ENCODE assay signal across 8 cellular contexts in genomic region chr11:134139873-134140331, GRCh38.
DNase-seq lines count a peak whose midpoint lies in the region; ATAC-seq and TF ChIP-seq lines count a peak whose summit lies in the region.

No MANE protein-coding gene starts in this region.

- peak; percentile 85 for TF ChIP-seq CTCF in BJ (IDR thresholded peaks at IDR 0.05; ENCODE audit: insufficient read depth, low read depth, low read length)
- TF ChIP-seq CTCF in RWPE1 (conservative IDR thresholded peaks at IDR 0.05; ENCODE audit: low read depth), result peak; percentile 85

- POLR2A ChIA-PET in BJ (lab: Charles Lee) (no interaction called here), RWPE1 (lab: Yijun Ruan, JAX; ENCODE audit: low non-redundant PET) (no interaction called here)

- 0 out of 2 replicates have a peak, but pooled peaks cover 4% of the 10 kb centered on the region for H3K36me3 ChIP-seq in BJ (ENCODE audit: control insufficient read depth, insufficient read depth, low read length)
- H3K36me3 ChIP-seq in Karpas-422 (ENCODE audit: insufficient read depth, low read length), result no peaks in the 10 kb centered on the region

- H3K27ac ChIP-seq in Karpas-422 (ENCODE audit: low read length) (no peak overlapping the region), RWPE1 (no peak overlapping the region)

- DNase-seq in BJ (ENCODE audit: low read depth) (peak; percentile 27), Karpas-422 (peak; percentile 79), RWPE1 (ENCODE audit: low spot score) (peak; percentile 67), astrocyte of the hippocampus (ENCODE audit: low read depth, low spot score) (peak; percentile 87), hippocampal formation (lab: John Stamatoyannopoulos, UW) (peak; percentile 82 to 95), renal cortical epithelial cell (ENCODE audit: low read depth) (peak; percentile 79)

- no peak overlapping the region for H3K4me2 ChIP-seq in Karpas-422 (ENCODE audit: low read depth, low read length, poor library complexity, severe bottlenecking)

- H3K9me2 ChIP-seq in Karpas-422 (replicated peaks; ENCODE audit: insufficient read depth, low read length), result no peaks in the 10 kb centered on the region

- ATAC-seq in GM18861 (IDR thresholded peaks at IDR 0.05; ENCODE audit: unreplicated experiment) (peak; percentile 67), HG03457 (IDR thresholded peaks at IDR 0.05; ENCODE audit: unreplicated experiment) (no peak)

- no peaks in the 10 kb centered on the region for H4K20me1 ChIP-seq in Karpas-422 (ENCODE audit: insufficient read depth, low read depth, low read length)

- no peaks in the 10 kb centered on the region for H3K4me1 ChIP-seq in Karpas-422 (ENCODE audit: low read length)

- no peaks in the 10 kb centered on the region for H3K79me2 ChIP-seq in Karpas-422 (ENCODE audit: low read length)

- no peak overlapping the region for H2AFZ ChIP-seq in Karpas-422 (ENCODE audit: low read length)

- H3K27me3 ChIP-seq in BJ (ENCODE audit: control insufficient read depth, insufficient read depth, low read length), result no peaks in the 10 kb centered on the region
- H3K27me3 ChIP-seq in Karpas-422 (ENCODE audit: low read length), result no peaks in the 10 kb centered on the region

- H3K9me3 ChIP-seq in Karpas-422 (ENCODE audit: low read length), result no peaks in the 10 kb centered on the region

- no peak overlapping the region for H3K9ac ChIP-seq in Karpas-422 (ENCODE audit: low read length)

- CTCF ChIA-PET in BJ (lab: Yijun Ruan, JAX) (interaction anchor here (0.8 to 4.7 kb wide), 16 partner anchors 10 to 212 kb away, joined by 3 to 80 read pairs (median 4); partner anchors contain the start of gene JAM3), RWPE1 (lab: Yijun Ruan, JAX) (interaction anchor here (0.7 kb wide), 1 partner anchor 95 kb away, joined by 5 read pairs; no protein-coding TSS in a partner anchor)

- no peak overlapping the region for H3K4me3 ChIP-seq in BJ (ENCODE audit: low read depth, low read length)
- no peak overlapping the region for H3K4me3 ChIP-seq in Karpas-422 (ENCODE audit: low read length)

Comparison
In these comparisons a context has a peak if more than half of its experiments do, and no peak if none do; other contexts are left out.
1. DNase-seq: peak in every context shown above with its lines; median percentile 88 in hippocampal formation; 87 in astrocyte of the hippocampus; 79 in Karpas-422; 79 in renal cortical epithelial cell; 67 in RWPE1; 27 in BJ.